Comparison of ENCODE assay signal across 17 cellular contexts in genomic region chr20:44222969-44223368, GRCh38. TPM values are rescaled to one million over a fixed set of nuclear protein-coding genes. Genes with fewer than 3 reads are reported as not detected.
DNase-seq lines count a peak whose midpoint lies in the region; ATAC-seq and TF ChIP-seq lines count a peak whose summit lies in the region.
"Had no signal": no experiment of that assay in that cellular context is flagged by ENCODE, and none has a peak within 500 bp of the region (broad histone marks: within the 10 kb centered on the region; RNA-seq: fewer than 3 reads in every experiment).

No MANE protein-coding gene starts in this region.

- H3K36me3 Mint-ChIP-seq in activated T-helper 2 cell treated with anti-CD3 and anti-CD28 coated beads, Interferon-gamma antibody, Interleukin-2, Interleukin-4, amounts not matched to agents 10 μg/mL and 5 μg/mL and 100 μg/mL, durations not matched to agents 14 hours and 24 hours and 36 hours (ENCODE audit: low read depth): no peaks in the 10 kb centered on the region

- H3K4me1 Mint-ChIP-seq in activated T-helper 2 cell treated with anti-CD3 and anti-CD28 coated beads, Interferon-gamma antibody, Interleukin-2, Interleukin-4, amounts not matched to agents 10 μg/mL and 5 μg/mL and 100 μg/mL, durations not matched to agents 14 hours and 24 hours and 36 hours (ENCODE audit: low read depth): peaks cover 20% of the 10 kb centered on the region

- no peaks in the 10 kb centered on the region for H3F3A ChIP-seq in MM.1S (ENCODE audit: insufficient read depth, low read length)

- H3K9me3 ChIP-seq in A673 (ENCODE audit: low read depth, low read length, poor library complexity, severe bottlenecking) (no peaks in the 10 kb centered on the region), DND-41 (ENCODE audit: insufficient read depth, low read length, severe bottlenecking) (no peaks in the 10 kb centered on the region), MM.1S (replicated peaks; ENCODE audit: insufficient read depth, low read length) (no peaks in the 10 kb centered on the region)
- H3K9me3 ChIP-seq: body of pancreas had no signal

- no peak overlapping the region for H3K27ac ChIP-seq in A673 (ENCODE audit: low read depth, low read length, poor library complexity, severe bottlenecking)
- no peak overlapping the region for H3K27ac ChIP-seq in DND-41 (ENCODE audit: low read length)
- no peak overlapping the region for H3K27ac ChIP-seq in MM.1S (ENCODE audit: low read length)
- H3K27ac ChIP-seq: body of pancreas, PC-9 had no signal

- H2AFZ ChIP-seq in DND-41 (ENCODE audit: low read depth, low read length): no peak overlapping the region
- no peak overlapping the region for H2AFZ ChIP-seq in MM.1S (ENCODE audit: low read length)
- H2AFZ ChIP-seq: PC-9 had no signal

- no peaks in the 10 kb centered on the region for H3K27me3 ChIP-seq in A673 (replicated peaks; ENCODE audit: insufficient read depth, low read depth, low read length, poor library complexity)
- H3K27me3 ChIP-seq in DND-41 (ENCODE audit: insufficient read depth, low read length, poor library complexity): no peaks in the 10 kb centered on the region
- no peaks in the 10 kb centered on the region for H3K27me3 ChIP-seq in MM.1S (replicated peaks; ENCODE audit: insufficient read depth, low read length)
- H3K27me3 ChIP-seq: body of pancreas had no signal

- in situ Hi-C loops in SK-MEL-5 (cut with HindIII; ENCODE audit: low pct_unique_long_range_greater_than_20kb, low sequenced_read_pairs): no loop called here

- ATAC-seq in DND-41 (ENCODE audit: insufficient read depth, low read depth): no peak
- ATAC-seq in left ventricle myocardium superior: peak; percentile 83
- ATAC-seq: body of pancreas; stimulated activated memory B cell treated with anti-CD40 and anti-IgM and Interleukin-4, amounts not matched to agents 10 μg/mL and 1 μg/mL and 100 μg/mL, for 72 hours had no signal

- H3K4me1 ChIP-seq in A673 (ENCODE audit: insufficient read depth, low read length, poor library complexity, severe bottlenecking) (no peaks in the 10 kb centered on the region), DND-41 (ENCODE audit: insufficient read depth, low read length) (peaks cover 24% of the 10 kb centered on the region), MM.1S (ENCODE audit: low read length) (no peaks in the 10 kb centered on the region)

- CTCF ChIA-PET in A673 (lab: Charles Lee): no interaction called here

- H3K4me2 ChIP-seq in DND-41 (ENCODE audit: insufficient read depth, low read length) (no peak overlapping the region), MM.1S (ENCODE audit: low read depth, low read length) (no peak overlapping the region)
- H3K4me2 ChIP-seq: PC-9 had no signal

- H3K36me3 ChIP-seq in A673 (ENCODE audit: insufficient read depth, low read length, poor library complexity, severe bottlenecking) (no peaks in the 10 kb centered on the region), DND-41 (ENCODE audit: insufficient read depth, low read length) (no peaks in the 10 kb centered on the region), MM.1S (replicated peaks; ENCODE audit: insufficient read depth, low read length) (no peaks in the 10 kb centered on the region)

- H4K20me1 ChIP-seq in DND-41 (ENCODE audit: insufficient read depth, low read length) (no peaks in the 10 kb centered on the region), MM.1S (ENCODE audit: insufficient read depth, low read length) (no peaks in the 10 kb centered on the region)

- H3K27ac Mint-ChIP-seq in activated T-helper 2 cell treated with anti-CD3 and anti-CD28 coated beads, Interferon-gamma antibody, Interleukin-2, Interleukin-4, amounts not matched to agents 10 μg/mL and 5 μg/mL and 100 μg/mL, durations not matched to agents 14 hours and 24 hours and 36 hours: no peak overlapping the region
- H3K27ac Mint-ChIP-seq: stimulated activated memory B cell treated with anti-CD40 and anti-IgM and Interleukin-4, amounts not matched to agents 10 μg/mL and 1 μg/mL and 100 μg/mL, for 72 hours had no signal

- DNase-seq in A673 (ENCODE audit: low spot score): no peak
- no peak for DNase-seq in DND-41
- peak; percentile 47 for DNase-seq in SK-MEL-5 (ENCODE audit: low read depth, low spot score)
- peak; percentile 66 for DNase-seq in left ventricle myocardium superior
- no peak for DNase-seq in activated T-helper 2 cell treated with anti-CD3 and anti-CD28 coated beads, Interferon-gamma antibody, Interleukin-2, Interleukin-4, amounts not matched to agents 10 μg/mL and 5 μg/mL and 100 μg/mL, durations not matched to agents 14 hours and 24 hours and 36 hours (ENCODE audit: low spot score)
- DNase-seq in midbrain (lab: John Stamatoyannopoulos, UW): no peak
- DNase-seq in cerebellar nuclear complex (lab: John Stamatoyannopoulos, UW): no peak
- DNase-seq in MM.1S: no peak
- DNase-seq: body of pancreas, DMS79 treated with DMSO at 0.1 percent for 48 hours, HCEC 1CT, NCI-H1417, NCI-H345, PC-9 had no signal

- BruUV-seq in A673 (replicated peaks; lab: Mats Ljungman, UMichigan): no TSS peak

- H3K79me2 ChIP-seq in DND-41 (ENCODE audit: insufficient read depth, low read length) (no peaks in the 10 kb centered on the region), MM.1S (ENCODE audit: low read length) (no peaks in the 10 kb centered on the region)

- no peak overlapping the region for H3K9ac ChIP-seq in DND-41 (ENCODE audit: low read depth, low read length)
- no peak overlapping the region for H3K9ac ChIP-seq in MM.1S (ENCODE audit: low read length)

- H3K27me3 Mint-ChIP-seq in activated T-helper 2 cell treated with anti-CD3 and anti-CD28 coated beads, Interferon-gamma antibody, Interleukin-2, Interleukin-4, amounts not matched to agents 10 μg/mL and 5 μg/mL and 100 μg/mL, durations not matched to agents 14 hours and 24 hours and 36 hours (ENCODE audit: low read depth): no peaks in the 10 kb centered on the region
- H3K27me3 Mint-ChIP-seq: stimulated activated memory B cell treated with anti-CD40 and anti-IgM and Interleukin-4, amounts not matched to agents 10 μg/mL and 1 μg/mL and 100 μg/mL, for 72 hours had no signal

- intact Hi-C loops in A673 (cut with micrococcal nuclease; ENCODE audit: unreplicated experiment) (no loop called here), left ventricle myocardium superior (cut with micrococcal nuclease) (no loop called here)
- intact Hi-C loops in activated T-helper 2 cell treated with anti-CD3 and anti-CD28 coated beads, Interferon-gamma antibody, Interleukin-2, Interleukin-4, amounts not matched to agents 10 μg/mL and 5 μg/mL and 100 μg/mL, durations not matched to agents 14 hours and 24 hours and 36 hours (cut with micrococcal nuclease): no loop called here

- 0 out of 2 replicates have a peak, but pooled peaks have one; percentile 26 for TF ChIP-seq CTCF in A673 (conservative IDR thresholded peaks at IDR 0.05; ENCODE audit: low read depth, low read length)
- peak; percentile 19 for TF ChIP-seq CTCF in DND-41 (IDR thresholded peaks at IDR 0.05; ENCODE audit: borderline replicate concordance, extremely low read depth, low read length, poor library complexity, severe bottlenecking)
- TF ChIP-seq CTCF in MM.1S (IDR thresholded peaks at IDR 0.05; ENCODE audit: low read length): no peak

- no peak overlapping the region for H3K4me3 Mint-ChIP-seq in activated T-helper 2 cell treated with anti-CD3 and anti-CD28 coated beads, Interferon-gamma antibody, Interleukin-2, Interleukin-4, amounts not matched to agents 10 μg/mL and 5 μg/mL and 100 μg/mL, durations not matched to agents 14 hours and 24 hours and 36 hours (ENCODE audit: low read depth)
- H3K4me3 Mint-ChIP-seq: neural crest cell; stimulated activated memory B cell treated with anti-CD40 and anti-IgM and Interleukin-4, amounts not matched to agents 10 μg/mL and 1 μg/mL and 100 μg/mL, for 72 hours had no signal

- no peaks in the 10 kb centered on the region for H3K9me2 ChIP-seq in MM.1S (replicated peaks; ENCODE audit: insufficient read depth, low read length)

- POLR2A ChIA-PET in A673 (lab: Charles Lee; ENCODE audit: low non-redundant PET): no interaction called here

- no peak overlapping the region for H3K4me3 ChIP-seq in A673 (ENCODE audit: low read depth, low read length, poor library complexity, severe bottlenecking)
- no peak overlapping the region for H3K4me3 ChIP-seq in DND-41 (ENCODE audit: low read depth in 1 of 2, low read length in 2 of 2)
- H3K4me3 ChIP-seq in MM.1S (ENCODE audit: low read length): no peak overlapping the region
- H3K4me3 ChIP-seq: body of pancreas, PC-9 had no signal

- H3K9me3 Mint-ChIP-seq in activated T-helper 2 cell treated with anti-CD3 and anti-CD28 coated beads, Interferon-gamma antibody, Interleukin-2, Interleukin-4, amounts not matched to agents 10 μg/mL and 5 μg/mL and 100 μg/mL, durations not matched to agents 14 hours and 24 hours and 36 hours: no peaks in the 10 kb centered on the region
- H3K9me3 Mint-ChIP-seq: neural crest cell; stimulated activated memory B cell treated with anti-CD40 and anti-IgM and Interleukin-4, amounts not matched to agents 10 μg/mL and 1 μg/mL and 100 μg/mL, for 72 hours had no signal

RNA-seq across cellular contexts. Expression of gene OSER1, which starts 12.4 kb away (rescaled TPM):
- total RNA-seq in A673 (2021) (40.7 and 50.5 TPM in 2 replicates), left ventricle myocardium superior (35.2 TPM)
- total RNA-seq in SK-MEL-5 (2014; rRNA removed; shearing (Covaris generic)): 49.6 and 50.9 TPM in 2 replicates
- 22.0 and 23.9 TPM in 2 replicates for polyA plus RNA-seq in SK-MEL-5 (2015; cell fraction: cytosol; rRNA removed)
- polyA plus RNA-seq in SK-MEL-5 (2015; cell fraction: nucleus; rRNA removed): 50.6 and 60.6 TPM in 2 replicates
- total RNA-seq in activated T-helper 2 cell treated with anti-CD3 and anti-CD28 coated beads, Interferon-gamma antibody, Interleukin-2, Interleukin-4, amounts not matched to agents 10 μg/mL and 5 μg/mL and 100 μg/mL, durations not matched to agents 14 hours and 24 hours and 36 hours: 21.4 and 22.4 TPM in 2 replicates

RNA-seq across cellular contexts. Expression of gene GDAP1L1, which starts 24.1 kb away (rescaled TPM):
- total RNA-seq in A673 (2021) (0.54 and 0.68 TPM in 2 replicates), left ventricle myocardium superior (0.42 TPM)
- 0.43 TPM in 1 of 2 replicates, not detected in the other for total RNA-seq in SK-MEL-5 (2014; rRNA removed; shearing (Covaris generic))
- 0.24 and 0.30 TPM in 2 replicates for polyA plus RNA-seq in SK-MEL-5 (2015; cell fraction: cytosol; rRNA removed)
- polyA plus RNA-seq in SK-MEL-5 (2015; cell fraction: nucleus; rRNA removed): 1.5 TPM in 1 of 2 replicates, not detected in the other
- not detected in 2 replicates for total RNA-seq in activated T-helper 2 cell treated with anti-CD3 and anti-CD28 coated beads, Interferon-gamma antibody, Interleukin-2, Interleukin-4, amounts not matched to agents 10 μg/mL and 5 μg/mL and 100 μg/mL, durations not matched to agents 14 hours and 24 hours and 36 hours
- total RNA-seq: body of pancreas, lung microvascular endothelial cell, PC-9 had no signal

RNA-seq across cellular contexts. Expression of gene JPH2, which starts 36.0 kb away (rescaled TPM):
- total RNA-seq in A673 (2021) (1.0 and 1.1 TPM in 2 replicates), left ventricle myocardium superior (182 TPM)
- total RNA-seq in SK-MEL-5 (2014; rRNA removed; shearing (Covaris generic)): 0.08 and 0.13 TPM in 2 replicates
- 0.08 TPM in 1 of 2 replicates, not detected in the other for polyA plus RNA-seq in SK-MEL-5 (2015; cell fraction: cytosol; rRNA removed)
- not detected in 2 replicates for polyA plus RNA-seq in SK-MEL-5 (2015; cell fraction: nucleus; rRNA removed)
- 0.11 TPM in 1 of 2 replicates, not detected in the other for total RNA-seq in activated T-helper 2 cell treated with anti-CD3 and anti-CD28 coated beads, Interferon-gamma antibody, Interleukin-2, Interleukin-4, amounts not matched to agents 10 μg/mL and 5 μg/mL and 100 μg/mL, durations not matched to agents 14 hours and 24 hours and 36 hours
- total RNA-seq: lung microvascular endothelial cell had no signal

Comparison
In these comparisons a context has a peak if more than half of its experiments do, and no peak if none do; other contexts are left out.
1. DNase-seq: peak in SK-MEL-5 (single experiment) and left ventricle myocardium superior (single experiment); none in A673 (single experiment), DND-41 (single experiment), activated T-helper 2 cell treated with anti-CD3 and anti-CD28 coated beads, Interferon-gamma antibody, Interleukin-2, Interleukin-4, amounts not matched to agents 10 μg/mL and 5 μg/mL and 100 μg/mL, durations not matched to agents 14 hours and 24 hours and 36 hours (single experiment), midbrain (single experiment), cerebellar nuclear complex (0 of 2) and MM.1S (single experiment).
2. RNA of gene JPH2, which starts 36.0 kb away (total RNA-seq): 182 TPM in left ventricle myocardium superior (single experiment); 1.0 to 1.1 TPM in A673, 0.08 to 0.13 TPM in SK-MEL-5 and 0.11 TPM in activated T-helper 2 cell treated with anti-CD3 and anti-CD28 coated beads, Interferon-gamma antibody, Interleukin-2, Interleukin-4, amounts not matched to agents 10 μg/mL and 5 μg/mL and 100 μg/mL, durations not matched to agents 14 hours and 24 hours and 36 hours; every median in the first group is over 10 times any median in the second.